Comparison of ENCODE assay signal across 9 cellular contexts in the genomic region with DNA sequence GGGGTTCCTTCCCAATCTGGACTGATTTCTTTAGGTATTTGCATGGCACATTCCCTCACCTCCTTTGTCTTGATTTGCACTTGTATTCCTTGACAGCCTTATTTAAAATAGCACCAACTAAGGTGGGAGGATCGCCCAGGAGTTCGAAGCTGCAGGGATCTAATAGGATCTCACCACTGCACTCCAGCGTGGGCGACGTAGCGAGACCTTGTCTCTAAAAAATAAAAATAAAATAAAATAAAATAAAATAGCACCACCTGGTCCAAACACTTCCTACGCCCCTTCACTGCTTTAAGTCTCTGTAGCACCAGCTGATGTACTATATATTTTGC. TPM values are rescaled to one million over a fixed set of nuclear protein-coding genes. Genes with fewer than 3 reads are reported as not detected.
A peak's percentile ranks its signal among the peaks of the same experiment; 100 is the strongest.
DNase-seq lines count a peak whose midpoint lies in the region; ATAC-seq, FAIRE-seq and TF ChIP-seq lines count a peak whose summit lies in the region.
"Had no signal": no experiment of that assay in that cellular context is flagged by ENCODE, and none has a peak within 500 bp of the region (broad histone marks: within the 10 kb centered on the region; RNA-seq: fewer than 3 reads in every experiment).

No MANE protein-coding gene starts in this region.

- TF ChIP-seq CTCF in OCI-LY7 (conservative IDR thresholded peaks at IDR 0.05; ENCODE audit: low read length) (peak; percentile 22; the same call in 1 of the 2 replicates), endothelial cell of umbilical vein (IDR thresholded peaks at IDR 0.05; ENCODE audit: extremely low read depth in 1 of 2, insufficient read depth in 1 of 2, low read depth in 1 of 2, low read length in 2 of 2) (no peak), osteoblast (IDR thresholded peaks at IDR 0.05; ENCODE audit: extremely low read depth, low read depth, low read length) (no peak)

- no peak for TF ChIP-seq POLR2A in endothelial cell of umbilical vein (IDR thresholded peaks at IDR 0.05; ENCODE audit: low read depth, low read length)

- intact Hi-C loops in OCI-LY7 (cut with micrococcal nuclease; ENCODE audit: unreplicated experiment), result loop anchor here (10.0 kb wide), 1 partner anchor 296 kb away; no protein-coding TSS in a partner anchor
- intact Hi-C loops in endothelial cell of umbilical vein (cut with micrococcal nuclease), result no loop called here
- intact Hi-C loops in left colon (cut with DNase I, micrococcal nuclease), result no loop called here

- no peaks in the 10 kb centered on the region for H3K27me3 ChIP-seq in CD4-positive, CD25-positive, alpha-beta regulatory T cell (ENCODE audit: control insufficient read depth, insufficient read depth, low read length)
- H3K27me3 ChIP-seq in endothelial cell of umbilical vein (ENCODE audit: control insufficient read depth in 2 of 2, insufficient read depth in 2 of 2, low read length in 2 of 2), result no peaks in the 10 kb centered on the region
- H3K27me3 ChIP-seq in osteoblast (ENCODE audit: insufficient read depth, low read length), result no peaks in the 10 kb centered on the region

- H3K9ac ChIP-seq in endothelial cell of umbilical vein (replicated peaks; ENCODE audit: extremely low read depth, insufficient read depth, low read length), result no peak overlapping the region

- peaks cover 5% of the 10 kb centered on the region for H3K36me3 Mint-ChIP-seq in CD4-positive, CD25-positive, alpha-beta regulatory T cell

- H3K4me3 Mint-ChIP-seq in CD4-positive, CD25-positive, alpha-beta regulatory T cell, result peak overlapping the region; percentile 89 to 97 (median 96)

- H3K27me3 Mint-ChIP-seq in CD4-positive, CD25-positive, alpha-beta regulatory T cell, result peaks cover 10% of the 10 kb centered on the region

- H3K9me2 ChIP-seq in OCI-LY7 (ENCODE audit: insufficient read depth, low read length), result no peaks in the 10 kb centered on the region

- no peak for FAIRE-seq in endothelial cell of umbilical vein (lab: Jason Lieb, UNC)
- FAIRE-seq: endometrium had no signal

- no peaks in the 10 kb centered on the region for H3K9me3 ChIP-seq in CD4-positive, CD25-positive, alpha-beta regulatory T cell (ENCODE audit: control insufficient read depth in 2 of 2, low read length in 2 of 2)
- H3K9me3 ChIP-seq in OCI-LY7 (ENCODE audit: low read length) (no peaks in the 10 kb centered on the region), endothelial cell of umbilical vein (replicated peaks; ENCODE audit: control insufficient read depth, insufficient read depth, low read length) (no peaks in the 10 kb centered on the region), osteoblast (ENCODE audit: low read depth, low read length) (no peaks in the 10 kb centered on the region)

- H3K4me3 ChIP-seq in CD4-positive, CD25-positive, alpha-beta regulatory T cell (ENCODE audit: low read depth, low read length), result peak overlapping the region; percentile 91
- H3K4me3 ChIP-seq in OCI-LY7 (ENCODE audit: low read depth, low read length, poor library complexity, severe bottlenecking) (peak overlapping the region; percentile 78), endothelial cell of umbilical vein (replicated peaks in 1 of 3; ENCODE audit: insufficient read depth in 1 of 3, low read depth in 1 of 3, low read length in 3 of 3) (peak overlapping the region in 1 of 3 experiments; percentile 64), osteoblast (ENCODE audit: insufficient read depth, low read length) (peak overlapping the region; percentile 93)

- BruUV-seq in OCI-LY7 (replicated peaks; lab: Mats Ljungman, UMichigan) (no TSS peak), endothelial cell of umbilical vein (replicated peaks; lab: Mats Ljungman, UMichigan) (no TSS peak)

- no peaks in the 10 kb centered on the region for H3K9me1 ChIP-seq in endothelial cell of umbilical vein (replicated peaks; ENCODE audit: control insufficient read depth, extremely low read depth, insufficient read depth, low read length)

- no peaks in the 10 kb centered on the region for H4K20me1 ChIP-seq in OCI-LY7 (ENCODE audit: insufficient read depth, low read length)
- H4K20me1 ChIP-seq in endothelial cell of umbilical vein (replicated peaks; ENCODE audit: control insufficient read depth, extremely low read depth, insufficient read depth, low read length), result no peaks in the 10 kb centered on the region
- H4K20me1 ChIP-seq in osteoblast (ENCODE audit: insufficient read depth, low read length), result peaks cover 3% of the 10 kb centered on the region

- peak overlapping the region in 2 of 3 donors; percentile 84 to 94 for H3K27ac Mint-ChIP-seq in CD4-positive, CD25-positive, alpha-beta regulatory T cell

- DNase-seq in CD4-positive, CD25-positive, alpha-beta regulatory T cell, result no peak
- DNase-seq in OCI-LY7 (ENCODE audit: low spot score) (no peak), endothelial cell of umbilical vein (ENCODE audit: low read depth, low spot score) (no peak), osteoblast (ENCODE audit: insufficient read length, low spot score, missing footprints) (no peak), left colon (no peak), iPS-NIHi11 (ENCODE audit: low spot score) (no peak), AG08396 (ENCODE audit: low spot score) (no peak)

- H3K79me2 ChIP-seq in OCI-LY7 (ENCODE audit: insufficient read depth, low read depth, low read length) (peaks cover 10% of the 10 kb centered on the region; the same call in 1 of the 2 replicates), endothelial cell of umbilical vein (ENCODE audit: control insufficient read depth, insufficient read depth, low read length) (no peaks in the 10 kb centered on the region), osteoblast (ENCODE audit: insufficient read depth, low read length) (no peaks in the 10 kb centered on the region)

- ATAC-seq in CD4-positive, CD25-positive, alpha-beta regulatory T cell (ENCODE audit: low read depth in 2 of 2), result no peak
- ATAC-seq in left colon, result no peak
- no peak for ATAC-seq in activated CD4-positive, CD25-positive, alpha-beta regulatory T cell treated with anti-CD3 and anti-CD28 coated beads, Interleukin-2, amount 50 U/mL, for 24 hours

- POLR2A ChIA-PET in OCI-LY7 (lab: Charles Lee) (interaction anchor here (0.5 to 3.5 kb wide), 9 partner anchors 8 to 122 kb away, joined by 3 to 43 read pairs (median 5); no protein-coding TSS in a partner anchor), endothelial cell of umbilical vein (lab: Charles Lee) (interaction anchor here (0.6 to 1.6 kb wide), 2 partner anchors 36 to 337 kb away, joined by 3 to 5 read pairs; a partner anchor contains a TSS)

- dilution Hi-C loops in endothelial cell of umbilical vein (cut with MboI; ENCODE audit: extremely low pct_ligation_motif_present, low sequenced_read_pairs), result no loop called here

- CTCF ChIA-PET in OCI-LY7 (lab: Charles Lee; ENCODE audit: unreplicated experiment), result interaction anchor here (0.6 to 1.6 kb wide), 3 partner anchors 8 to 35 kb away, joined by 3 to 10 read pairs (median 5); a partner anchor contains a TSS
- CTCF ChIA-PET in endothelial cell of umbilical vein (lab: Charles Lee), result interaction anchor here (0.7 to 2.9 kb wide), 10 partner anchors 9 to 345 kb away, joined by 3 to 71 read pairs (median 4); a partner anchor contains a TSS

- H3K4me1 Mint-ChIP-seq in CD4-positive, CD25-positive, alpha-beta regulatory T cell, result peaks cover 0 to 21% (median 6%) of the 10 kb centered on the region in 4 donors

- H3K4me1 ChIP-seq in CD4-positive, CD25-positive, alpha-beta regulatory T cell (ENCODE audit: control insufficient read depth, insufficient read depth, low read length, poor library complexity, severe bottlenecking), result peaks cover 20% of the 10 kb centered on the region
- H3K4me1 ChIP-seq in OCI-LY7 (ENCODE audit: insufficient read depth, low read length, poor library complexity, severe bottlenecking) (peaks cover 21% of the 10 kb centered on the region), endothelial cell of umbilical vein (ENCODE audit: control insufficient read depth, extremely low read depth, insufficient read depth, low read length) (peaks cover 15% of the 10 kb centered on the region), osteoblast (ENCODE audit: insufficient read depth, low read length) (peaks cover 10% of the 10 kb centered on the region)

- H3K4me2 ChIP-seq in OCI-LY7 (ENCODE audit: low read length) (peak overlapping the region; percentile 90), endothelial cell of umbilical vein (ENCODE audit: insufficient read depth, low read length) (peak overlapping the region; percentile 96), osteoblast (ENCODE audit: insufficient read depth, low read length) (peak overlapping the region; percentile 100)

- H3K27ac ChIP-seq in CD4-positive, CD25-positive, alpha-beta regulatory T cell (ENCODE audit: insufficient read depth, low read length, poor library complexity, severe bottlenecking), result no peak overlapping the region
- H3K27ac ChIP-seq in OCI-LY7 (ENCODE audit: low read depth, low read length, poor library complexity, severe bottlenecking), result peak overlapping the region; percentile 94
- no peak overlapping the region for H3K27ac ChIP-seq in endothelial cell of umbilical vein (ENCODE audit: insufficient read depth, low read depth, low read length)
- H3K27ac ChIP-seq in osteoblast (ENCODE audit: low read depth, low read length), result no peak overlapping the region

- H2AFZ ChIP-seq in OCI-LY7 (ENCODE audit: low read length), result peak overlapping the region; percentile 70; the same call in 1 of the 2 replicates
- peak overlapping the region; percentile 98 for H2AFZ ChIP-seq in endothelial cell of umbilical vein (ENCODE audit: low read depth, low read length)
- no peak overlapping the region for H2AFZ ChIP-seq in osteoblast (ENCODE audit: low read length)

- no peaks in the 10 kb centered on the region for H3K9me3 Mint-ChIP-seq in CD4-positive, CD25-positive, alpha-beta regulatory T cell

- no peaks in the 10 kb centered on the region for H3K36me3 ChIP-seq in CD4-positive, CD25-positive, alpha-beta regulatory T cell (ENCODE audit: control insufficient read depth, insufficient read depth, low read length)
- no peaks in the 10 kb centered on the region for H3K36me3 ChIP-seq in OCI-LY7 (ENCODE audit: insufficient read depth, low read length)
- no peaks in the 10 kb centered on the region for H3K36me3 ChIP-seq in endothelial cell of umbilical vein (ENCODE audit: control insufficient read depth in 2 of 2, extremely low read depth in 1 of 2, insufficient read depth in 2 of 2, low read length in 2 of 2)
- no peaks in the 10 kb centered on the region for H3K36me3 ChIP-seq in osteoblast (ENCODE audit: insufficient read depth, low read length)

RNA-seq across cellular contexts. Expression of a gene that starts 0.8 kb away (rescaled TPM):
- total RNA-seq in CD4-positive, CD25-positive, alpha-beta regulatory T cell, result 8.6 TPM
- polyA plus RNA-seq in CD4-positive, CD25-positive, alpha-beta regulatory T cell, result 1 to 10 TPM; 2.5 to 4.6 (median 4.1) TPM
- 16.0 and 16.4 TPM in 2 replicates for total RNA-seq in OCI-LY7 (2014; rRNA removed; shearing (Covaris generic))
- total RNA-seq in OCI-LY7 (2022) (41.6 and 50.2 TPM in 2 replicates), endothelial cell of umbilical vein (3.6 and 4.6 TPM in 2 replicates), osteoblast (14.1 and 20.9 TPM in 2 replicates), left colon (10 to 100 TPM in 1 of 2 donors, 1 to 10 TPM in 1; 9.8 to 13.7 TPM)
- polyA plus RNA-seq in endothelial cell of umbilical vein, result 3.1 and 4.2 TPM in 2 replicates
- polyA plus RNA-seq in endothelial cell of umbilical vein (2011; cell fraction: cytosol; rRNA removed), result 2.2 and 2.8 TPM in 2 replicates
- polyA plus RNA-seq in endothelial cell of umbilical vein (2011; cell fraction: nucleus; rRNA removed), result 11.6 and 11.9 TPM in 2 replicates
- polyA plus RNA-seq in endothelial cell of umbilical vein (2012), result 3.9 and 5.2 TPM in 2 replicates
- 5.9 and 6.3 TPM in 2 replicates for polyA minus RNA-seq in endothelial cell of umbilical vein
- 4.5 TPM for polyA minus RNA-seq in endothelial cell of umbilical vein (2011; cell fraction: cytosol; rRNA and poly(A)+ RNA removed)
- 4.5 and 4.8 TPM in 2 replicates for polyA minus RNA-seq in endothelial cell of umbilical vein (2011; cell fraction: nucleus; rRNA and poly(A)+ RNA removed)

RNA-seq across cellular contexts. Expression of a gene that starts 19.6 kb away (rescaled TPM):
- 1.0 TPM for total RNA-seq in CD4-positive, CD25-positive, alpha-beta regulatory T cell
- under 1 TPM in 1 of 4 donors, not detected in 3; 0.53 TPM for polyA plus RNA-seq in CD4-positive, CD25-positive, alpha-beta regulatory T cell
- 34.6 and 44.6 TPM in 2 replicates for total RNA-seq in OCI-LY7 (2014; rRNA removed; shearing (Covaris generic))
- 52.1 and 64.1 TPM in 2 replicates for total RNA-seq in OCI-LY7 (2022)
- total RNA-seq in endothelial cell of umbilical vein, result 2.4 and 3.4 TPM in 2 replicates
- polyA plus RNA-seq in endothelial cell of umbilical vein, result 3.8 and 4.1 TPM in 2 replicates
- 1.7 and 2.4 TPM in 2 replicates for polyA plus RNA-seq in endothelial cell of umbilical vein (2011; cell fraction: cytosol; rRNA removed)
- polyA plus RNA-seq in endothelial cell of umbilical vein (2011; cell fraction: nucleus; rRNA removed), result 7.5 and 7.7 TPM in 2 replicates
- 0.41 and 0.79 TPM in 2 replicates for polyA plus RNA-seq in endothelial cell of umbilical vein (2012)
- 1.2 and 1.4 TPM in 2 replicates for polyA minus RNA-seq in endothelial cell of umbilical vein
- polyA minus RNA-seq in endothelial cell of umbilical vein (2011; cell fraction: cytosol; rRNA and poly(A)+ RNA removed), result not detected
- 2.4 and 2.5 TPM in 2 replicates for polyA minus RNA-seq in endothelial cell of umbilical vein (2011; cell fraction: nucleus; rRNA and poly(A)+ RNA removed)
- total RNA-seq in osteoblast, result 0.36 and 0.59 TPM in 2 replicates
- 10 to 100 TPM in 1 of 2 donors, 1 to 10 TPM in 1; 7.7 to 26.6 TPM for total RNA-seq in left colon

RNA-seq across cellular contexts. Expression of a gene that starts 35.7 kb away (rescaled TPM):
- 202 TPM for total RNA-seq in CD4-positive, CD25-positive, alpha-beta regulatory T cell
- 1,000 to 10,000 TPM; 1,100 to 1,384 (median 1,231) TPM for polyA plus RNA-seq in CD4-positive, CD25-positive, alpha-beta regulatory T cell
- 861 and 1,440 TPM in 2 replicates for total RNA-seq in OCI-LY7 (2014; rRNA removed; shearing (Covaris generic))
- total RNA-seq in OCI-LY7 (2022) (1,078 and 1,202 TPM in 2 replicates), endothelial cell of umbilical vein (674 and 730 TPM in 2 replicates), osteoblast (123 and 131 TPM in 2 replicates), left colon (100 to 1,000 TPM; 215 to 286 TPM)
- 529 and 898 TPM in 2 replicates for polyA plus RNA-seq in endothelial cell of umbilical vein
- 261 and 376 TPM in 2 replicates for polyA plus RNA-seq in endothelial cell of umbilical vein (2011; cell fraction: cytosol; rRNA removed)
- polyA plus RNA-seq in endothelial cell of umbilical vein (2011; cell fraction: nucleus; rRNA removed), result 76.7 and 91.0 TPM in 2 replicates
- 338 and 495 TPM in 2 replicates for polyA plus RNA-seq in endothelial cell of umbilical vein (2012)
- 58.5 and 99.3 TPM in 2 replicates for polyA minus RNA-seq in endothelial cell of umbilical vein
- polyA minus RNA-seq in endothelial cell of umbilical vein (2011; cell fraction: cytosol; rRNA and poly(A)+ RNA removed), result 499 TPM
- polyA minus RNA-seq in endothelial cell of umbilical vein (2011; cell fraction: nucleus; rRNA and poly(A)+ RNA removed), result 14.8 and 27.6 TPM in 2 replicates
